Comparison of ENCODE assay signal across 8 cellular contexts in genomic region chr14:61662001-61662400, GRCh38. TPM values are rescaled to one million over a fixed set of nuclear protein-coding genes. Genes with fewer than 3 reads are reported as not detected.
A peak's percentile ranks its signal among the peaks of the same experiment; 100 is the strongest.
DNase-seq lines count a peak whose midpoint lies in the region; ATAC-seq and TF ChIP-seq lines count a peak whose summit lies in the region.

No MANE protein-coding gene starts in this region.

- BruUV-seq in HCT116 (replicated peaks; lab: Mats Ljungman, UMichigan) = no TSS peak

- WGBS in mesodermal cell (ENCODE audit: insufficient coverage in 2 of 2), 2 experiments = 96 to 97% methylated on average over 3 to 4 of the region's 4 CpGs

- H3K9me3 ChIP-seq in HCT116 (ENCODE audit: control insufficient read depth in 1 of 2, insufficient read depth in 1 of 2, low read depth in 1 of 2, low read length in 2 of 2) (no peaks in the 10 kb centered on the region), SJSA1 (replicated peaks) (no peaks in the 10 kb centered on the region), mesodermal cell (ENCODE audit: control insufficient read depth, low read length) (no peaks in the 10 kb centered on the region), right atrium auricular region (no peaks in the 10 kb centered on the region)

- TF ChIP-seq CTCF in HCT116 (IDR thresholded peaks at IDR 0.05 in 2 of 3, conservative IDR thresholded peaks at IDR 0.05 in 1 of 3; ENCODE audit: borderline replicate concordance in 1 of 3, insufficient read depth in 1 of 3, low read depth in 2 of 3, low read length in 2 of 3) (no peak), right atrium auricular region (IDR thresholded peaks at IDR 0.05) (no peak)

- H3K4me1 ChIP-seq in HCT116 (ENCODE audit: control insufficient read depth in 1 of 2, insufficient read depth in 2 of 2, low read length in 2 of 2) (peaks cover 2 to 10% of the 10 kb centered on the region in 2 experiments; a peak in 1 of 4 replicates), SJSA1 (replicated peaks) (peaks cover 21% of the 10 kb centered on the region), mesodermal cell (ENCODE audit: control insufficient read depth, insufficient read depth, low read length, poor library complexity, severe bottlenecking) (peaks cover 5% of the 10 kb centered on the region), right atrium auricular region (peaks cover 0 to 18% of the 10 kb centered on the region in 2 donors)

- CTCF ChIA-PET in HCT116 (lab: Charles Lee) = no interaction called here

- H3K79me2 ChIP-seq in HCT116 (ENCODE audit: insufficient read depth, low read length) = no peaks in the 10 kb centered on the region

- H3K9me2 ChIP-seq in HCT116 (ENCODE audit: insufficient read depth) = no peaks in the 10 kb centered on the region

- H3K27me3 ChIP-seq in HCT116 (ENCODE audit: insufficient read depth, low read length) = no peaks in the 10 kb centered on the region
- H3K27me3 ChIP-seq in SJSA1 (replicated peaks) = no peaks in the 10 kb centered on the region
- no peaks in the 10 kb centered on the region for H3K27me3 ChIP-seq in right atrium auricular region

- H3K36me3 ChIP-seq in HCT116 (ENCODE audit: control insufficient read depth in 1 of 2, insufficient read depth in 2 of 2, low read length in 2 of 2) (no peaks in the 10 kb centered on the region), SJSA1 (no peaks in the 10 kb centered on the region), mesodermal cell (ENCODE audit: control insufficient read depth, insufficient read depth, low read length) (no peaks in the 10 kb centered on the region), right atrium auricular region (no peaks in the 10 kb centered on the region)

- no peak for TF ChIP-seq RAD21 in HCT116 (IDR thresholded peaks at IDR 0.05; ENCODE audit: low read depth)

- H3K9ac ChIP-seq in HCT116 (ENCODE audit: low read length) = no peak overlapping the region

- TF ChIP-seq POLR2A in HCT116 (IDR thresholded peaks at IDR 0.05; ENCODE audit: borderline replicate concordance, extremely low read depth, insufficient read depth, insufficient read length) = no peak

- H3K4me2 ChIP-seq in HCT116 (ENCODE audit: low read length) = no peak overlapping the region

- H3K27ac ChIP-seq in HCT116 (ENCODE audit: low read depth, low read length) = no peak overlapping the region
- H3K27ac ChIP-seq in SJSA1 = peak overlapping the region; percentile 2
- peak overlapping the region; percentile 61 for H3K27ac ChIP-seq in mesodermal cell (ENCODE audit: low read depth, low read length, severe bottlenecking)
- H3K27ac ChIP-seq in right atrium auricular region = no peak overlapping the region

- DNase-seq in ELR (ENCODE audit: low read depth) (peak; percentile 38), HCT116 (ENCODE audit: low read depth, low spot score) (no peak), SJSA1 (ENCODE audit: low read depth in 1 of 2, low spot score in 2 of 2) (no peak), SW480 (ENCODE audit: low spot score) (no peak), HPDE6-E6E7 (ENCODE audit: extremely low spot score) (no peak), right atrium auricular region (ENCODE audit: low spot score) (no peak)
- no peak for DNase-seq in central memory CD4-positive, alpha-beta T cell

- no peaks in the 10 kb centered on the region for H4K20me1 ChIP-seq in HCT116 (ENCODE audit: insufficient read depth)

- POLR2A ChIA-PET in HCT116 (lab: Charles Lee) = interaction anchor here (1.0 kb wide), 1 partner anchor 33 kb away, joined by 3 read pairs; the partner anchor contains the start of gene HIF1A

- H2AFZ ChIP-seq in HCT116 (ENCODE audit: low read depth, low read length, poor library complexity, severe bottlenecking) = peak overlapping the region; percentile 63

- intact Hi-C loops in HCT116 (cut with micrococcal nuclease) = no loop called here

- RAD21 ChIA-PET in HCT116 (lab: Charles Lee; ENCODE audit: low non-redundant PET in 1 of 2, low total read pairs in 2 of 2, uncharacterized antibody in 2 of 2, unreplicated experiment in 2 of 2) = no interaction called here

- H3K4me3 ChIP-seq in HCT116 (replicated peaks in 1 of 2; ENCODE audit: low read depth in 1 of 2, low read length in 2 of 2) (no peak overlapping the region), SJSA1 (no peak overlapping the region), mesodermal cell (ENCODE audit: extremely low read depth, insufficient read depth, low read length, poor library complexity, severe bottlenecking) (no peak overlapping the region), right atrium auricular region (no peak overlapping the region)

- ATAC-seq in HCT116 = no peak

TF ChIP-seq in HCT116, 20 proteins besides CTCF, POLR2A, EP300 and RAD21:
- TF ChIP-seq CBX3 (IDR thresholded peaks at IDR 0.05; ENCODE audit: low read depth) = no peak
- no peak for TF ChIP-seq EGR1 (IDR thresholded peaks at IDR 0.05; ENCODE audit: low read depth)
- no peak for TF ChIP-seq POLR2AphosphoS5 (IDR thresholded peaks at IDR 0.05; ENCODE audit: low read depth, low read length)
- TF ChIP-seq FOSL1 (IDR thresholded peaks at IDR 0.05; ENCODE audit: low read depth) = no peak
- no peak for TF ChIP-seq YY1 (IDR thresholded peaks at IDR 0.05; ENCODE audit: extremely low read depth, insufficient replicate concordance, low read depth, low read length)
- no peak for TF ChIP-seq EZH2phosphoT487 (IDR thresholded peaks at IDR 0.05; ENCODE audit: borderline replicate concordance)
- TF ChIP-seq SP1 (IDR thresholded peaks at IDR 0.05; ENCODE audit: low read depth) = no peak
- TF ChIP-seq TCF7L2 (IDR thresholded peaks at IDR 0.05; ENCODE audit: borderline replicate concordance, extremely low read depth, insufficient read depth, insufficient read length) = no peak

RNA-seq across cellular contexts. Expression of gene HIF1A, which starts 33.3 kb away (rescaled TPM):
- 113 TPM for total RNA-seq in HCT116 (2021; ENCODE audit: unreplicated experiment)
- 38.1 and 52.7 TPM in 2 replicates for polyA plus RNA-seq in HCT116 (2012)
- 162 and 227 TPM in 2 replicates for total RNA-seq in SJSA1 (2014; rRNA removed; shearing (Covaris generic))
- polyA plus RNA-seq in mesodermal cell (2013, experiment 1 of 2) = 246 TPM
- 253 TPM for polyA plus RNA-seq in mesodermal cell (2013, experiment 2 of 2)
- total RNA-seq in right atrium auricular region = 10 to 100 TPM; 81.2 to 89.1 TPM

Comparison
In these comparisons a context has a peak if more than half of its experiments do, and no peak if none do; other contexts are left out.
1. H3K27ac ChIP-seq: peak in SJSA1 (single experiment) and mesodermal cell (single experiment); none in HCT116 (single experiment) and right atrium auricular region (0 of 2).